In the genomic region with DNA sequence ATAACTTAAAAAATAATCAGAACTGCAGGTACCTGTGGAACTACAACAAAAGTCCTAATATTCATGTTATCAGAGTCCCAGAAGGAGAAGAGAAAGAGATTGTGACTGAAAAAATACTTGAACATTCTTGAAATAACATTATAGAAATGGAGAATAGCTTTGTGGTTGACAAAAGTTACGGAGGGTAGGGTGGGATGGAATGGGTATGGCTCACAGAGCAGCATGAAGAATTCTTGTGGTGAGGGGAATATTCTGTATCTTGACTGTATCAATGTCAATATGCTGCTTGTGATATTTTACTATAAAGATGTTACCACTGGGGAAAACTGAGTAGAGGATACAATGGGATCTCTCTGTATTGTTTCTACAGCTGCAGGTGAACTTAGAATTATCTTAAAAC, we compare ENCODE assay signal across 24 cellular contexts.
"Had no signal": no experiment of that assay in that cellular context is flagged by ENCODE, and none has a peak within 500 bp of the region (broad histone marks: within the 10 kb centered on the region; RNA-seq: fewer than 3 reads in every experiment).

No MANE protein-coding gene starts in this region.

- H3K27me3 ChIP-seq: thyroid gland had no signal

- H3K4me3 ChIP-seq: thyroid gland had no signal

- DNase-seq: activated CD4-positive, alpha-beta T cell treated with anti-CD3 and anti-CD28 coated beads for 4 hours; activated CD4-positive, alpha-beta T cell treated with anti-CD3 and anti-CD28 coated beads, Interleukin-2, amount 50 U/mL, for 48 hours; activated CD4-positive, CD25-positive, alpha-beta regulatory T cell; activated effector memory CD4-positive, alpha-beta T cell treated with Interleukin-2 at 50 U/mL for 16 hours; activated naive CD4-positive, alpha-beta T cell treated with anti-CD3 and anti-CD28 coated beads for 36 hours; activated naive CD8-positive, alpha-beta T cell treated with anti-CD3 and anti-CD28 coated beads, Interleukin-2, amount 10 ng/mL, durations not matched to agents 7 days and 5 days; activated T-cell treated with anti-CD3 and anti-CD28 coated beads, Interleukin-2, amount 50 U/mL, for 72 hours; amygdala; caudate nucleus; effector memory CD4-positive, alpha-beta T cell; hippocampal formation; left cardiac atrium; naive thymus-derived CD4-positive, alpha-beta T cell; occipital lobe; stimulated activated CD4-positive, alpha-beta T cell treated with anti-CD3 and anti-CD28 coated beads, Interleukin-1b, Interleukin-23, amount 100 ng/mL, for 48 hours; substantia nigra; thyroid gland had no signal

- H3K9me3 Mint-ChIP-seq: activated naive CD8-positive, alpha-beta T cell treated with anti-CD3 and anti-CD28 coated beads, Interleukin-2, amount 10 ng/mL, durations not matched to agents 7 days and 5 days; activated T-cell treated with anti-CD3 and anti-CD28 coated beads, Interleukin-2, amount 50 U/mL, for 72 hours; neural crest cell; T-helper 1 cell treated with Interleukin-12 subunit alpha and Interleukin-12 subunit beta and Interleukin-4 antibody, amounts not matched to agents 30 μg/mL and 1 μg/mL, for 36 hours had no signal

- H3K4me1 Mint-ChIP-seq: memory B cell had no signal

- H3K27ac Mint-ChIP-seq: activated naive CD4-positive, alpha-beta T cell treated with anti-CD3 and anti-CD28 coated beads for 36 hours; activated naive CD8-positive, alpha-beta T cell treated with anti-CD3 and anti-CD28 coated beads, Interleukin-2, amount 10 ng/mL, durations not matched to agents 7 days and 5 days; activated T-cell treated with anti-CD3 and anti-CD28 coated beads, Interleukin-2, amount 50 U/mL, for 72 hours; brain; memory B cell; naive thymus-derived CD4-positive, alpha-beta T cell; progenitor cell of endocrine pancreas; stimulated activated naive CD8-positive, alpha-beta T cell treated with anti-CD3 and anti-CD28 coated beads, Interleukin-15, Interleukin-2, amounts not matched to agents 100 ng/mL and 50 ng/mL, for 24 hours; T-helper 1 cell treated with Interleukin-12 subunit alpha and Interleukin-12 subunit beta and Interleukin-4 antibody, amounts not matched to agents 30 μg/mL and 1 μg/mL, for 36 hours had no signal

- H3K27ac ChIP-seq: thyroid gland had no signal

- H3K36me3 Mint-ChIP-seq: activated naive CD8-positive, alpha-beta T cell treated with anti-CD3 and anti-CD28 coated beads, Interleukin-2, amount 10 ng/mL, durations not matched to agents 7 days and 5 days had no signal

- H3K27me3 Mint-ChIP-seq: brain, progenitor cell of endocrine pancreas had no signal

- H3K9me3 ChIP-seq: thyroid gland had no signal

- ATAC-seq: activated T-cell treated with anti-CD3 and anti-CD28 coated beads, Interleukin-2, amount 50 U/mL, for 72 hours; esophagus mucosa; left cardiac atrium; naive thymus-derived CD4-positive, alpha-beta T cell had no signal

- H3K4me3 Mint-ChIP-seq: activated naive CD4-positive, alpha-beta T cell treated with anti-CD3 and anti-CD28 coated beads for 36 hours; activated naive CD8-positive, alpha-beta T cell treated with anti-CD3 and anti-CD28 coated beads, Interleukin-2, amount 10 ng/mL, durations not matched to agents 7 days and 5 days; activated T-cell treated with anti-CD3 and anti-CD28 coated beads, Interleukin-2, amount 50 U/mL, for 72 hours; brain; memory B cell; naive thymus-derived CD4-positive, alpha-beta T cell; neural crest cell; stimulated activated naive CD8-positive, alpha-beta T cell treated with anti-CD3 and anti-CD28 coated beads, Interleukin-15, Interleukin-2, amounts not matched to agents 100 ng/mL and 50 ng/mL, for 24 hours; T-helper 1 cell treated with Interleukin-12 subunit alpha and Interleukin-12 subunit beta and Interleukin-4 antibody, amounts not matched to agents 30 μg/mL and 1 μg/mL, for 36 hours had no signal
